1 cellular context compared by ENCODE assay signal in genomic region chr6:148429423-148429822, GRCh38.
A peak's percentile ranks its signal among the peaks of the same experiment; 100 is the strongest.
TF ChIP-seq lines count a peak whose summit lies in the region.

No MANE protein-coding gene starts in this region.

TF ChIP-seq in HEK293, 187 proteins besides CTCF, POLR2A, EP300 and RAD21 (continued from another document):
- TF ChIP-seq, protein P1, sequence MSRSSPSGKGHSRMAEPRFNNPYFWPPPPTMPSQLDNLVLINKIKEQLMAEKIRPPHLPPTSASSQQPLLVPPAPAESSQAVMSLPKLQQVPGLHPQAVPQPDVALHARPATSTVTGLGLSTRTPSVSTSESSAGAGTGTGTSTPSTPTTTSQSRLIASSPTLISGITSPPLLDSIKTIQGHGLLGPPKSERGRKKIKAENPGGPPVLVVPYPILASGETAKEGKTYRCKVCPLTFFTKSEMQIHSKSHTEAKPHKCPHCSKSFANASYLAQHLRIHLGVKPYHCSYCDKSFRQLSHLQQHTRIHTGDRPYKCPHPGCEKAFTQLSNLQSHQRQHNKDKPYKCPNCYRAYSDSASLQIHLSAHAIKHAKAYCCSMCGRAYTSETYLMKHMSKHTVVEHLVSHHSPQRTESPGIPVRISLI (tag by site-specific recombination; IDR thresholded peaks at IDR 0.05), result peak; percentile 53; the same call in 1 of the 2 replicates
